ENCODE assay signal across 1 cellular context in genomic region chr7:100655908-100656674, GRCh38.
TF ChIP-seq lines count a peak whose summit lies in the region.

TSS of gene ACTL6B (minus strand) at chr7:100656448. CDS start at chr7:100656354, 94 bp downstream.

TF ChIP-seq in GM23338, 12 proteins besides CTCF, POLR2A, EP300 and RAD21 (continued from another document):
- TF ChIP-seq ZNF462 (CRISPR knock-in tag; IDR thresholded peaks at IDR 0.05): no peak
